2 cellular contexts compared by ENCODE assay signal in genomic region chr3:12194669-12195161, GRCh38.
A peak's percentile ranks its signal among the peaks of the same experiment; 100 is the strongest.
TF ChIP-seq lines count a peak whose summit lies in the region.

No MANE protein-coding gene starts in this region.

TF ChIP-seq in HCT116, 20 proteins besides CTCF, POLR2A, EP300 and RAD21:
- TF ChIP-seq ZBTB33 (IDR thresholded peaks at IDR 0.05; ENCODE audit: extremely low read depth, insufficient replicate concordance, low read length), result no peak
- TF ChIP-seq POLR2AphosphoS5 (IDR thresholded peaks at IDR 0.05; ENCODE audit: low read depth, low read length), result peak; percentile 56; the same call in 1 of the 2 replicates
- TF ChIP-seq CBX3 (IDR thresholded peaks at IDR 0.05; ENCODE audit: low read depth), result peak; percentile 79
- no peak for TF ChIP-seq ELF1 (IDR thresholded peaks at IDR 0.05; ENCODE audit: borderline replicate concordance, low read depth)
- TF ChIP-seq JUND (IDR thresholded peaks at IDR 0.05), result no peak
- no peak for TF ChIP-seq EZH2phosphoT487 (IDR thresholded peaks at IDR 0.05; ENCODE audit: borderline replicate concordance)
- TF ChIP-seq YY1 (IDR thresholded peaks at IDR 0.05; ENCODE audit: extremely low read depth, insufficient replicate concordance, low read depth, low read length), result peak; percentile 23
- no peak for TF ChIP-seq ZNF274 (IDR thresholded peaks at IDR 0.05; ENCODE audit: low read depth, low read length)
- TF ChIP-seq ZFX (IDR thresholded peaks at IDR 0.05), result no peak
- no peak for TF ChIP-seq EZH2 (IDR thresholded peaks at IDR 0.05)
- TF ChIP-seq REST (IDR thresholded peaks at IDR 0.05; ENCODE audit: low read depth), result no peak
- TF ChIP-seq FOSL1 (IDR thresholded peaks at IDR 0.05; ENCODE audit: low read depth), result no peak
- TF ChIP-seq SIN3A (IDR thresholded peaks at IDR 0.05; ENCODE audit: low read depth), result no peak; the same call in 1 of the 2 replicates
- TF ChIP-seq TCF7L2 (IDR thresholded peaks at IDR 0.05; ENCODE audit: borderline replicate concordance, extremely low read depth, insufficient read depth, insufficient read length), result peak; percentile 50
- TF ChIP-seq SP1 (IDR thresholded peaks at IDR 0.05; ENCODE audit: low read depth), result peak; percentile 62; the same call in 1 of the 2 replicates
- TF ChIP-seq CEBPB (IDR thresholded peaks at IDR 0.05; ENCODE audit: low read depth), result peak; percentile 95
- TF ChIP-seq SRF (IDR thresholded peaks at IDR 0.05; ENCODE audit: low read depth), result no peak
- TF ChIP-seq, protein P1, sequence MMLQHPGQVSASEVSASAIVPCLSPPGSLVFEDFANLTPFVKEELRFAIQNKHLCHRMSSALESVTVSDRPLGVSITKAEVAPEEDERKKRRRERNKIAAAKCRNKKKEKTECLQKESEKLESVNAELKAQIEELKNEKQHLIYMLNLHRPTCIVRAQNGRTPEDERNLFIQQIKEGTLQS (IDR thresholded peaks at IDR 0.05), result no peak
- TF ChIP-seq, protein P2, sequence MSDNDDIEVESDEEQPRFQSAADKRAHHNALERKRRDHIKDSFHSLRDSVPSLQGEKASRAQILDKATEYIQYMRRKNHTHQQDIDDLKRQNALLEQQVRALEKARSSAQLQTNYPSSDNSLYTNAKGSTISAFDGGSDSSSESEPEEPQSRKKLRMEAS (IDR thresholded peaks at IDR 0.05), result peak; percentile 68
- no peak for TF ChIP-seq EGR1 (IDR thresholded peaks at IDR 0.05; ENCODE audit: low read depth)

TF ChIP-seq in H1, 55 proteins besides CTCF, POLR2A, EP300 and RAD21:
- TF ChIP-seq ATF2 (IDR thresholded peaks at IDR 0.05; ENCODE audit: low read length), result no peak
- no peak for TF ChIP-seq POLR2AphosphoS5 (IDR thresholded peaks at IDR 0.05; ENCODE audit: low read depth, low read length)
- TF ChIP-seq RBBP5 (IDR thresholded peaks at IDR 0.05; ENCODE audit: borderline replicate concordance, low read depth, low read length), result no peak
- no peak for TF ChIP-seq YY1 (IDR thresholded peaks at IDR 0.05; ENCODE audit: low read depth, low read length)
- TF ChIP-seq CREB1 (IDR thresholded peaks at IDR 0.05), result no peak
- no peak for TF ChIP-seq CHD1 (IDR thresholded peaks at IDR 0.05; ENCODE audit: low read depth, low read length)
- TF ChIP-seq GTF2F1 (IDR thresholded peaks at IDR 0.05; ENCODE audit: borderline replicate concordance, low read depth, low read length), result no peak
- TF ChIP-seq, protein P2 (IDR thresholded peaks at IDR 0.05), result no peak
- no peak for TF ChIP-seq SP1 (IDR thresholded peaks at IDR 0.05; ENCODE audit: low read depth, low read length)
- TF ChIP-seq TBP (IDR thresholded peaks at IDR 0.05; ENCODE audit: low read depth, low read length), result no peak
- TF ChIP-seq FOSL1 (IDR thresholded peaks at IDR 0.05; ENCODE audit: insufficient read depth, low read depth, low read length), result no peak
- no peak for TF ChIP-seq KDM5A (IDR thresholded peaks at IDR 0.05; ENCODE audit: low read length)
- TF ChIP-seq JUND (IDR thresholded peaks at IDR 0.05; ENCODE audit: low read length), result no peak
